In the genomic region with DNA sequence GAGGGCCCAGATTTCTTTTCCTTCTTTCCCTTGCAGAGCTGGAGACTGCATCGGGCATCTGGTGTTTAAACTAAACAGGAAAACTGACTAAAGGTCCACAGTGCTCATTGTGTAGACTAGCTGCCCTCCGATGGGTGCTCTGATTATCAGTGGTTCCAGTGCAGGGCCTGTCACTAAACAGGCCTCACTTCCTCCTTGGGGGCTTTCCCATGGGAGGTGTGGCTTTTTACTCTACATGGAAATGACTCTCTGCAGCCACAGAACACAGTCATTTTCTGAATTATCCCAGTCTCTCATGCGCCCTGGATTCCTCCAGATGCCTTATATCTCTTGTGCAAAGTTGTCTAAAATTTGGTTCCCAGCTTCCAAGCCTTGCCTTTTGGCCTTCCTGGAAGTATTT, we compare ENCODE assay signal across 10 cellular contexts.
DNase-seq lines count a peak whose midpoint lies in the region; ATAC-seq and TF ChIP-seq lines count a peak whose summit lies in the region.
"Had no signal": no experiment of that assay in that cellular context is flagged by ENCODE, and none has a peak within 500 bp of the region (broad histone marks: within the 10 kb centered on the region; RNA-seq: fewer than 3 reads in every experiment).

No MANE protein-coding gene starts in this region.

- H3K36me3 Mint-ChIP-seq in activated CD4-positive, alpha-beta T cell treated with anti-CD3 and anti-CD28 coated beads for 36 hours (ENCODE audit: low read depth) = no peaks in the 10 kb centered on the region
- peaks cover 73% of the 10 kb centered on the region for H3K36me3 Mint-ChIP-seq in activated B cell treated with CpG ODN at 0.5 μM for 24 hours (ENCODE audit: low read depth)

- H3K27ac Mint-ChIP-seq in activated CD4-positive, alpha-beta T cell treated with anti-CD3 and anti-CD28 coated beads for 36 hours = no peak overlapping the region
- peak overlapping the region; percentile 75 for H3K27ac Mint-ChIP-seq in activated B cell treated with CpG ODN at 0.5 μM for 24 hours

- CTCF ChIA-PET in activated CD4-positive, alpha-beta T cell treated with anti-CD3 and anti-CD28 coated beads for 36 hours (lab: Charles Lee) = interaction anchor here (0.7 to 1.9 kb wide), 4 partner anchors 9 to 306 kb away, joined by 3 to 4 read pairs (median 3); no protein-coding TSS in a partner anchor
- CTCF ChIA-PET in activated B cell treated with CpG ODN at 0.5 μM for 24 hours (lab: Charles Lee) = interaction anchor here (2.5 kb wide), 1 partner anchor 9 kb away, joined by 15 read pairs; no protein-coding TSS in a partner anchor

- no peaks in the 10 kb centered on the region for H3K27me3 Mint-ChIP-seq in activated CD4-positive, alpha-beta T cell treated with anti-CD3 and anti-CD28 coated beads for 36 hours
- H3K27me3 Mint-ChIP-seq in activated B cell treated with CpG ODN at 0.5 μM for 24 hours = no peaks in the 10 kb centered on the region

- no peaks in the 10 kb centered on the region for H3K9me3 Mint-ChIP-seq in activated CD4-positive, alpha-beta T cell treated with anti-CD3 and anti-CD28 coated beads for 36 hours (ENCODE audit: low read depth)
- no peaks in the 10 kb centered on the region for H3K9me3 Mint-ChIP-seq in activated B cell treated with CpG ODN at 0.5 μM for 24 hours

- H3K4me1 Mint-ChIP-seq in activated CD4-positive, alpha-beta T cell treated with anti-CD3 and anti-CD28 coated beads for 36 hours = no peaks in the 10 kb centered on the region
- peaks cover 45% of the 10 kb centered on the region for H3K4me1 Mint-ChIP-seq in activated B cell treated with CpG ODN at 0.5 μM for 24 hours

- POLR2A ChIA-PET in activated CD4-positive, alpha-beta T cell treated with anti-CD3 and anti-CD28 coated beads for 36 hours (lab: Charles Lee) = no interaction called here
- POLR2A ChIA-PET in activated B cell treated with CpG ODN at 0.5 μM for 24 hours (lab: Charles Lee) = interaction anchor here (0.6 kb wide), 1 partner anchor 12 kb away, joined by 3 read pairs; no protein-coding TSS in a partner anchor

- no peak overlapping the region for H3K4me3 Mint-ChIP-seq in activated CD4-positive, alpha-beta T cell treated with anti-CD3 and anti-CD28 coated beads for 36 hours
- H3K4me3 Mint-ChIP-seq in activated B cell treated with CpG ODN at 0.5 μM for 24 hours = peak overlapping the region; percentile 30

- peak; percentile 33 for ATAC-seq in activated CD4-positive, alpha-beta T cell treated with anti-CD3 and anti-CD28 coated beads for 36 hours
- ATAC-seq in HG02885 (IDR thresholded peaks at IDR 0.05; ENCODE audit: poor library complexity, unreplicated experiment) (peak; percentile 98), activated B cell treated with CpG ODN at 0.5 μM for 24 hours (ENCODE audit: low read depth) (peak; percentile 99)
- ATAC-seq: psoas muscle had no signal

- TF ChIP-seq CTCF in activated B cell treated with CpG ODN at 0.5 μM for 24 hours (IDR thresholded peaks at IDR 0.05) (no peak), GM10266 (IDR thresholded peaks at IDR 0.05; ENCODE audit: control insufficient read depth, insufficient read depth, low read depth, missing control alignments) (no peak)

- intact Hi-C loops in activated CD4-positive, alpha-beta T cell treated with anti-CD3 and anti-CD28 coated beads for 36 hours (cut with DNase I, micrococcal nuclease) = no loop called here
- intact Hi-C loops in activated B cell treated with CpG ODN at 0.5 μM for 24 hours (cut with micrococcal nuclease) = loop anchor here (1.0 to 10.0 kb wide), 5 partner anchors 10 to 652 kb away; a partner anchor contains a TSS

- DNase-seq in activated CD4-positive, alpha-beta T cell treated with anti-CD3 and anti-CD28 coated beads for 36 hours = no peak
- no peak for DNase-seq in activated CD4-positive, alpha-beta T cell treated with anti-CD3 and anti-CD28 coated beads, Interleukin-2, amount 50 U/mL, for 48 hours
- DNase-seq in activated B cell treated with CpG ODN at 0.5 μM for 24 hours (peak; percentile 33), renal cortical epithelial cell (ENCODE audit: low read depth) (peak; percentile 5), nucleus accumbens (lab: John Stamatoyannopoulos, UW) (no peak), GM10266 (ENCODE audit: extremely low spot score) (no peak), activated T-cell treated with anti-CD3 and anti-CD28 coated beads for 4 hours (no peak)
- DNase-seq: NCI-H1105, psoas muscle had no signal

Comparison
In these comparisons a context has a peak if more than half of its experiments do, and no peak if none do; other contexts are left out.
1. ATAC-seq: peak in every context shown above with its lines; median percentile 99 in activated B cell treated with CpG ODN at 0.5 μM for 24 hours; 98 in HG02885; 33 in activated CD4-positive, alpha-beta T cell treated with anti-CD3 and anti-CD28 coated beads for 36 hours.
2. DNase-seq: peak in activated B cell treated with CpG ODN at 0.5 μM for 24 hours (single experiment) and renal cortical epithelial cell (single experiment); none in activated CD4-positive, alpha-beta T cell treated with anti-CD3 and anti-CD28 coated beads for 36 hours (single experiment), activated CD4-positive, alpha-beta T cell treated with anti-CD3 and anti-CD28 coated beads, Interleukin-2, amount 50 U/mL, for 48 hours (0 of 2), nucleus accumbens (0 of 56), GM10266 (single experiment) and activated T-cell treated with anti-CD3 and anti-CD28 coated beads for 4 hours (single experiment).